Comparison of ENCODE assay signal across 9 cellular contexts in genomic region chr2:238838786-238839327, GRCh38. TPM values are rescaled to one million over a fixed set of nuclear protein-coding genes. Genes with fewer than 3 reads are reported as not detected.
"Had no signal": no experiment of that assay in that cellular context is flagged by ENCODE, and none has a peak within 500 bp of the region (broad histone marks: within the 10 kb centered on the region; RNA-seq: fewer than 3 reads in every experiment).

No MANE protein-coding gene starts in this region.

- H3K4me1 Mint-ChIP-seq: H9, IgD-negative memory B cell had no signal

- H3K27ac ChIP-seq: GM23248 had no signal

- FAIRE-seq: H1, H54, HTR-8/SVneo had no signal

- H3K36me3 Mint-ChIP-seq: IgD-negative memory B cell had no signal

- DNase-seq: GM23248, H9, HCEC 1CT, KBM-7 had no signal

- H3K27ac Mint-ChIP-seq: H9 had no signal

- H3K9ac ChIP-seq: GM23248 had no signal

- H3K4me3 Mint-ChIP-seq: H9, IgD-negative memory B cell had no signal

- H3K4me3 ChIP-seq: GM23248 had no signal

- H2AFZ ChIP-seq: GM23248 had no signal

RNA-seq across cellular contexts. Expression of gene TWIST2, which starts 9.0 kb away (rescaled TPM):
- total RNA-seq: HT-29 had no signal
- polyA plus RNA-seq: IgD-negative memory B cell had no signal
